8 cellular contexts compared by ENCODE assay signal in the genomic region with DNA sequence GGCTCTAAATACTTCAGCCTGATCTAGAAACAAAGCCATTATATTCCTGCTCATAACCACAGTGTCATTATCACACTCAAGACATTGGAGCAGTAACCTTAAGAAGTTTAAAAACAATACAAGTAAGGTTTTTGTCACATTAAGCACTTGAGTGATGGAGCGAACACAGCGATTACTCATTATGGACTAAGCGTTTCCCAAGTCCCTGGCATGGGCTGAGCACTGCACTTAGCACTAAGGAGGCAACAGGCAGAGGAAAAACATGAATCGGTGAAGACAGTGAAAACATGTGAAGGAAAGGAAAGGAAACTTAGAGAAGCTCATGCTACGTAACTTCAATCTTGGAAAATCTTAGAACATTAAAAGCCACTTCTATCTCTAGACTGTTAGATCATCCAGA.
"Had no signal": no experiment of that assay in that cellular context is flagged by ENCODE, and none has a peak within 500 bp of the region (broad histone marks: within the 10 kb centered on the region; RNA-seq: fewer than 3 reads in every experiment).

No MANE protein-coding gene starts in this region.

- H3K4me1 ChIP-seq: HAP-1 had no signal

- H3K4me3 ChIP-seq: HAP-1, K562 had no signal

- H3K4me3 Mint-ChIP-seq: HFFc6 had no signal

- H3K9me3 ChIP-seq: HAP-1 had no signal

- DNase-seq: GOT3, H7, HFFc6, IMR-90, KG1 had no signal

- H3K36me3 ChIP-seq: HAP-1 had no signal

- H3K27ac Mint-ChIP-seq: HFFc6 had no signal

- ATAC-seq: HCT116, K562 had no signal
